ENCODE assay signal across 12 cellular contexts in the genomic region with DNA sequence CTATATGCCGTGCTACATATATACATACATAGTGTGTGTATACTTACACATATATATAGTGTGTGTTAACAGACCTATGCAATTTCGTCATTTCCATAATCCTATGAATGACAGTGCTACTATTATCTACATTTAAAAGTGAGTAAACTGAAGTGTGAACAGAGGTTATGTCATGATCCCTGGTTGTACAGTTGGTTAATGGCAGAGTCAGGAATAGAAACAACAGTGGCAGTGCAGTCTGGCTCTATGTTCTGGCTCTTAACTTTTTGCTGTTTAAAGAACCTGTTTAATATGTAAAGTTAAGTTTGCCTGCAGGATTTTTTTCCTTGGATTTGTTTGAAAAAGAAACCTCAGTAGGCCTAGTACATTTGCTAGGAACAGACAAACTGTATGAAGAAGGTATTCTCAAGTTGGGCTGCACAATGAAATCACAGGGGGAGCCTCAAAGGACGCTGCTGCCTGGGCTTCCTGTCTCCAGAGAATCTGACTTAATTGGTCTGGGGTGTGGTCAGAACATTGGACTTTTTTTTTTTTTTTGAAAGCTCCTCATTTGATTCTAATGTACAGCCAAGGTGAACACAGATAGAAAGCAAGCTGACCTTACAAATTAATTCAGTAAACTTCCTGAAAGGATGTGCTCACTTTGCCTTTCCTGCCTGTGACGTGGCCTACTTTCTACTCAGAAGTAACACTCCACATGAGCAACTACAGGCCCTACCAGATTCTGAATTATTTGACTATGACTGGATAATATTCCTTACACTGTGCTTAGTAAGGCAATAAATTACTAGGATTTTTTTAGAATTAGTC. TPM values are rescaled to one million over a fixed set of nuclear protein-coding genes. Genes with fewer than 3 reads are reported as not detected.
DNase-seq lines count a peak whose midpoint lies in the region; ATAC-seq and TF ChIP-seq lines count a peak whose summit lies in the region.
"Had no signal": no experiment of that assay in that cellular context is flagged by ENCODE, and none has a peak within 500 bp of the region (broad histone marks: within the 10 kb centered on the region; RNA-seq: fewer than 3 reads in every experiment).

No MANE protein-coding gene starts in this region.

- H3K27ac Mint-ChIP-seq in activated CD4-positive, alpha-beta memory T cell treated with anti-CD3 and anti-CD28 coated beads for 36 hours, result peak overlapping the region; percentile 59
- H3K27ac Mint-ChIP-seq in stimulated activated naive CD8-positive, alpha-beta T cell treated with anti-CD3 and anti-CD28 coated beads, Interleukin-15, amount 100 ng/mL, for 72 hours, result peak overlapping the region in 1 of 2 donors; percentile 34
- H3K27ac Mint-ChIP-seq: activated naive CD4-positive, alpha-beta T cell treated with anti-CD3 and anti-CD28 coated beads, Interleukin-2, amount 50 U/mL, for 24 hours had no signal

- WGBS in hepatocyte (ENCODE audit: low lambda C conversion rate, missing lambda C conversion rate), result 80% methylated on average over 4 of the region's 4 CpGs

- H3K4me1 ChIP-seq in hepatocyte (ENCODE audit: insufficient read depth), result no peaks in the 10 kb centered on the region

- no peak for TF ChIP-seq CTCF in hepatocyte (IDR thresholded peaks at IDR 0.05; ENCODE audit: poor library complexity)

- intact Hi-C loops in activated CD4-positive, alpha-beta memory T cell treated with anti-CD3 and anti-CD28 coated beads for 36 hours (cut with micrococcal nuclease), result no loop called here

- H3K9me2 ChIP-seq in hepatocyte (replicated peaks; ENCODE audit: insufficient read depth), result no peaks in the 10 kb centered on the region

- H3K4me2 ChIP-seq in hepatocyte, result no peak overlapping the region

- no peaks in the 10 kb centered on the region for H3K79me2 ChIP-seq in hepatocyte

- H3K4me3 ChIP-seq in hepatocyte, result no peak overlapping the region

- H3K4me3 Mint-ChIP-seq in activated CD4-positive, alpha-beta memory T cell treated with anti-CD3 and anti-CD28 coated beads for 36 hours, result no peak overlapping the region
- no peak overlapping the region for H3K4me3 Mint-ChIP-seq in stimulated activated naive CD8-positive, alpha-beta T cell treated with anti-CD3 and anti-CD28 coated beads, Interleukin-15, amount 100 ng/mL, for 72 hours
- H3K4me3 Mint-ChIP-seq: activated naive CD4-positive, alpha-beta T cell treated with anti-CD3 and anti-CD28 coated beads, Interleukin-2, amount 50 U/mL, for 24 hours had no signal

- H3K4me1 Mint-ChIP-seq in activated CD4-positive, alpha-beta memory T cell treated with anti-CD3 and anti-CD28 coated beads for 36 hours (ENCODE audit: low read depth), result peaks cover 16% of the 10 kb centered on the region
- H3K4me1 Mint-ChIP-seq in stimulated activated naive CD8-positive, alpha-beta T cell treated with anti-CD3 and anti-CD28 coated beads, Interleukin-15, amount 100 ng/mL, for 72 hours, result peaks cover 12% of the 10 kb centered on the region

- no peaks in the 10 kb centered on the region for H3K27me3 ChIP-seq in hepatocyte

- H3K27ac ChIP-seq in hepatocyte, result peak overlapping the region; percentile 42
- H3K27ac ChIP-seq: epithelial cell of prostate had no signal

- H3K36me3 Mint-ChIP-seq in activated CD4-positive, alpha-beta memory T cell treated with anti-CD3 and anti-CD28 coated beads for 36 hours, result peaks cover 5% of the 10 kb centered on the region

- no peaks in the 10 kb centered on the region for H3K9me3 ChIP-seq in hepatocyte (ENCODE audit: low read depth)

- H4K20me1 ChIP-seq in hepatocyte (ENCODE audit: insufficient read depth, poor library complexity, severe bottlenecking), result no peaks in the 10 kb centered on the region

- no peak overlapping the region for H2AFZ ChIP-seq in hepatocyte

- peak; percentile 29 to 55 for DNase-seq in NCI-H2081 (lab: John Stamatoyannopoulos, UW)
- DNase-seq in NCI-H2081 treated with DMSO at 0.1 percent for 48 hours (lab: John Stamatoyannopoulos, UW), result no peak
- DNase-seq in activated CD4-positive, alpha-beta memory T cell treated with anti-CD3 and anti-CD28 coated beads for 36 hours, result no peak
- DNase-seq in hepatocyte (ENCODE audit: low spot score), result no peak
- no peak for DNase-seq in stimulated activated naive CD8-positive, alpha-beta T cell treated with anti-CD3 and anti-CD28 coated beads, Interleukin-15, amount 100 ng/mL, for 72 hours
- DNase-seq in stimulated activated naive CD4-positive, alpha-beta T cell (lab: John Stamatoyannopoulos, UW), result no peak
- DNase-seq in stimulated activated naive CD4-positive, alpha-beta T cell treated with Interleukin-2 at 50 U/mL for 16 hours (lab: John Stamatoyannopoulos, UW), result no peak
- DNase-seq: activated CD4-positive, alpha-beta T cell treated with anti-CD3 and anti-CD28 coated beads for 1 hour; GDM1 had no signal

- no peaks in the 10 kb centered on the region for H3K27me3 Mint-ChIP-seq in activated CD4-positive, alpha-beta memory T cell treated with anti-CD3 and anti-CD28 coated beads for 36 hours
- no peaks in the 10 kb centered on the region for H3K27me3 Mint-ChIP-seq in stimulated activated naive CD8-positive, alpha-beta T cell treated with anti-CD3 and anti-CD28 coated beads, Interleukin-15, amount 100 ng/mL, for 72 hours

- POLR2A ChIA-PET in activated CD4-positive, alpha-beta memory T cell treated with anti-CD3 and anti-CD28 coated beads for 36 hours (lab: Charles Lee), result no interaction called here

- peak; percentile 42 for ATAC-seq in stimulated activated naive CD8-positive, alpha-beta T cell treated with anti-CD3 and anti-CD28 coated beads, Interleukin-15, amount 100 ng/mL, for 72 hours
- no peak for ATAC-seq in GM21825 (IDR thresholded peaks at IDR 0.05; ENCODE audit: unreplicated experiment)

- no peaks in the 10 kb centered on the region for H3K36me3 ChIP-seq in hepatocyte (replicated peaks; ENCODE audit: insufficient read depth, low read depth)

- CTCF ChIA-PET in activated CD4-positive, alpha-beta memory T cell treated with anti-CD3 and anti-CD28 coated beads for 36 hours (lab: Charles Lee), result interaction anchor here (1.1 kb wide), 1 partner anchor 30 kb away, joined by 3 read pairs; no protein-coding TSS in a partner anchor

- peaks cover 6% of the 10 kb centered on the region for H3K9me3 Mint-ChIP-seq in activated CD4-positive, alpha-beta memory T cell treated with anti-CD3 and anti-CD28 coated beads for 36 hours
- H3K9me3 Mint-ChIP-seq in stimulated activated naive CD8-positive, alpha-beta T cell treated with anti-CD3 and anti-CD28 coated beads, Interleukin-15, amount 100 ng/mL, for 72 hours, result peaks cover 15% of the 10 kb centered on the region in 2 donors
- H3K9me3 Mint-ChIP-seq: activated naive CD4-positive, alpha-beta T cell treated with anti-CD3 and anti-CD28 coated beads, Interleukin-2, amount 50 U/mL, for 24 hours had no signal

RNA-seq across cellular contexts. Expression of a gene that starts 29.4 kb away (rescaled TPM):
- total RNA-seq in activated CD4-positive, alpha-beta memory T cell treated with anti-CD3 and anti-CD28 coated beads for 36 hours, result 1 to 10 TPM; 3.9 to 4.0 TPM
- total RNA-seq in hepatocyte, result 12.4 and 20.5 TPM in 2 replicates
- 6.7 and 7.2 TPM in 2 replicates for polyA plus RNA-seq in hepatocyte

Comparison
In these comparisons a context has a peak if more than half of its experiments do, and no peak if none do; other contexts are left out.
1. DNase-seq: peak in NCI-H2081 (2 of 2); none in NCI-H2081 treated with DMSO at 0.1 percent for 48 hours (single experiment), activated CD4-positive, alpha-beta memory T cell treated with anti-CD3 and anti-CD28 coated beads for 36 hours (single experiment), hepatocyte (single experiment), stimulated activated naive CD8-positive, alpha-beta T cell treated with anti-CD3 and anti-CD28 coated beads, Interleukin-15, amount 100 ng/mL, for 72 hours (0 of 2), stimulated activated naive CD4-positive, alpha-beta T cell (0 of 6) and stimulated activated naive CD4-positive, alpha-beta T cell treated with Interleukin-2 at 50 U/mL for 16 hours (single experiment).